19 cellular contexts compared by ENCODE assay signal in genomic region chr2:64250063-64250462, GRCh38.
DNase-seq lines count a peak whose midpoint lies in the region; ATAC-seq, FAIRE-seq and TF ChIP-seq lines count a peak whose summit lies in the region.
"Had no signal": no experiment of that assay in that cellular context is flagged by ENCODE, and none has a peak within 500 bp of the region (broad histone marks: within the 10 kb centered on the region; RNA-seq: fewer than 3 reads in every experiment).

No MANE protein-coding gene starts in this region.

- ATAC-seq in K562 (no peak; the same call in 2 of the 3 replicates), GM18868 (IDR thresholded peaks at IDR 0.05; ENCODE audit: unreplicated experiment) (no peak)
- no peak for ATAC-seq in stimulated activated memory B cell treated with anti-CD40 and anti-IgM and Interleukin-4, amounts not matched to agents 10 μg/mL and 1 μg/mL and 100 μg/mL, for 72 hours
- ATAC-seq: HepG2 had no signal

- peak overlapping the region; percentile 91 for H2AK5ac ChIP-seq in H1 (ENCODE audit: low read depth, low read length)

- peaks cover 2% of the 10 kb centered on the region for H3K9me3 Mint-ChIP-seq in stimulated activated memory B cell treated with anti-CD40 and anti-IgM and Interleukin-4, amounts not matched to agents 10 μg/mL and 1 μg/mL and 100 μg/mL, for 72 hours
- H3K9me3 Mint-ChIP-seq: CD4-positive, alpha-beta memory T cell; HFFc6 had no signal

- in situ Hi-C loops in K562 (cut with MboI), result no loop called here

- WGBS in K562 (ENCODE audit: insufficient coverage, low coverage, missing lambda C conversion rate), result 57% methylated on average over 2 of the region's 2 CpGs
- WGBS in H1 (ENCODE audit: extremely low coverage in 1 of 2, insufficient coverage in 1 of 2, insufficient read length in 1 of 2, insufficient replicate concordance in 2 of 2, low coverage in 1 of 2, low lambda C conversion rate in 2 of 2, missing lambda C conversion rate in 1 of 2), 2 experiments, result 81% methylated on average over 2 of the region's 2 CpGs; no CpG with 5 or more reads in 1 of the 2 experiments

- H3K18ac ChIP-seq in H1 (ENCODE audit: extremely low read depth, low read length), result peak overlapping the region; percentile 60; the same call in 1 of the 2 replicates

- H3K4me2 ChIP-seq in K562 (ENCODE audit: insufficient read depth, low read length) (no peak overlapping the region), H1 (ENCODE audit: insufficient read depth in 1 of 2, low read depth in 2 of 2, low read length in 2 of 2) (peak overlapping the region in 1 of 2 experiments; percentile 73; a peak in 1 of 4 replicates)
- H3K4me2 ChIP-seq: BLaER1 treated with 17β-estradiol and CSF1 and Interleukin-3, amounts not matched to agents 10 nM and 100 nM had no signal

- TF ChIP-seq EP300 in K562 (IDR thresholded peaks at IDR 0.05; ENCODE audit: low read length) (no peak), H1 (IDR thresholded peaks at IDR 0.05; ENCODE audit: borderline replicate concordance in 1 of 2, low read depth in 2 of 2, low read length in 2 of 2) (no peak)

- H3K27ac Mint-ChIP-seq in stimulated activated memory B cell treated with anti-CD40 and anti-IgM and Interleukin-4, amounts not matched to agents 10 μg/mL and 1 μg/mL and 100 μg/mL, for 72 hours, result peak overlapping the region; percentile 9
- H3K27ac Mint-ChIP-seq: HFFc6 had no signal

- H3K9ac ChIP-seq in K562 (ENCODE audit: insufficient read depth in 1 of 2, low read depth in 2 of 2, low read length in 2 of 2), result peak overlapping the region in 1 of 2 experiments; percentile 20; a peak in 1 of 4 replicates
- peak overlapping the region in 1 of 4 experiments; percentile 34; a peak in 1 of 7 replicates for H3K9ac ChIP-seq in H1 (replicated peaks in 1 of 4; ENCODE audit: extremely low read depth in 1 of 4, low read depth in 3 of 4, low read length in 3 of 4)
- H3K9ac ChIP-seq: BLaER1 treated with 17β-estradiol and CSF1 and Interleukin-3, amounts not matched to agents 10 nM and 100 nM had no signal

- H3K27ac ChIP-seq in K562 (ENCODE audit: extremely low read depth, low read depth, low read length) (no peak overlapping the region), H1 (ENCODE audit: low read depth, low read length) (no peak overlapping the region)
- H3K27ac ChIP-seq: 22Rv1; BLaER1 treated with 17β-estradiol and CSF1 and Interleukin-3, amounts not matched to agents 10 nM and 100 nM had no signal

- H3K4me3 Mint-ChIP-seq in stimulated activated memory B cell treated with anti-CD40 and anti-IgM and Interleukin-4, amounts not matched to agents 10 μg/mL and 1 μg/mL and 100 μg/mL, for 72 hours, result no peak overlapping the region
- H3K4me3 Mint-ChIP-seq: CD4-positive, alpha-beta memory T cell; HFFc6 had no signal

- H3K4me1 ChIP-seq in K562 (replicated peaks in 1 of 2; ENCODE audit: control insufficient read depth in 2 of 2, insufficient read depth in 2 of 2, low read length in 2 of 2) (peaks cover 0 to 6% of the 10 kb centered on the region in 2 experiments; a peak in 3 of 5 replicates), H1 (replicated peaks in 1 of 4; ENCODE audit: control insufficient read depth in 3 of 4, insufficient read depth in 4 of 4, low read length in 3 of 4) (peaks cover 3 to 32% (median 22%) of the 10 kb centered on the region in 4 experiments; a peak in 6 of 7 replicates)
- H3K4me1 ChIP-seq: HAP-1 had no signal

- no peak overlapping the region for H3K56ac ChIP-seq in H1 (replicated peaks; ENCODE audit: insufficient read length, low read depth, low read length)

- 0 out of 2 replicates have a peak, but pooled peaks cover 1% of the 10 kb centered on the region for H3K23me2 ChIP-seq in H1 (ENCODE audit: low read depth, low read length)

- POLR2A ChIA-PET in K562 (lab: Yijun Ruan, JAX), result no interaction called here
- POLR2A ChIA-PET in H1 (lab: Charles Lee; ENCODE audit: partially characterized antibody), result interaction anchor here (0.7 to 3.3 kb wide), 10 partner anchors 9 to 200 kb away, joined by 3 to 26 read pairs (median 12); no protein-coding TSS in a partner anchor

- H4K8ac ChIP-seq in H1 (ENCODE audit: extremely low read depth, insufficient read depth, low read length), result no peak overlapping the region

- H3K9me3 ChIP-seq in K562 (replicated peaks; ENCODE audit: control insufficient read depth, insufficient read depth, low read depth, low read length) (no peaks in the 10 kb centered on the region), H1 (ENCODE audit: insufficient read depth in 2 of 2, low read depth in 1 of 2, low read length in 1 of 2) (no peaks in the 10 kb centered on the region)
- H3K9me3 ChIP-seq: BLaER1 treated with 17β-estradiol and CSF1 and Interleukin-3, amounts not matched to agents 10 nM and 100 nM; HAP-1 had no signal

- CTCF ChIA-PET in K562 (lab: Yijun Ruan, JAX; ENCODE audit: low intra/inter-chr PET ratio) (no interaction called here), H1 (lab: Charles Lee; ENCODE audit: partially characterized antibody) (interaction anchor here (0.8 to 2.4 kb wide), 7 partner anchors 13 to 200 kb away, joined by 3 to 12 read pairs (median 4); no protein-coding TSS in a partner anchor)

- BruUV-seq in K562 (replicated peaks; lab: Mats Ljungman, UMichigan), result no TSS peak

- no peaks in the 10 kb centered on the region for H3K27me3 Mint-ChIP-seq in stimulated activated memory B cell treated with anti-CD40 and anti-IgM and Interleukin-4, amounts not matched to agents 10 μg/mL and 1 μg/mL and 100 μg/mL, for 72 hours

- no peak overlapping the region for H3K4ac ChIP-seq in H1 (replicated peaks; ENCODE audit: insufficient read length, low read depth, low read length)

- no peaks in the 10 kb centered on the region for H3K36me3 ChIP-seq in K562 (ENCODE audit: control insufficient read depth, insufficient read depth, low read length)
- H3K36me3 ChIP-seq in H1 (ENCODE audit: control insufficient read depth in 2 of 4, insufficient read depth in 4 of 4, low read length in 3 of 4), result peaks cover 0 to 3% (median 0%) of the 10 kb centered on the region in 4 experiments; a peak in 1 of 8 replicates
- H3K36me3 ChIP-seq: HAP-1 had no signal

- H3K4me3 ChIP-seq in K562 (no peak overlapping the region), H1 (ENCODE audit: extremely low read depth in 1 of 4, insufficient read depth in 2 of 4, low read depth in 3 of 4, low read length in 4 of 4) (no peak overlapping the region)
- H3K4me3 ChIP-seq: BLaER1 treated with 17β-estradiol and CSF1 and Interleukin-3, amounts not matched to agents 10 nM and 100 nM; HAP-1 had no signal

- intact Hi-C loops in K562 (cut with micrococcal nuclease), result no loop called here

- no peaks in the 10 kb centered on the region for H3K4me1 Mint-ChIP-seq in stimulated activated memory B cell treated with anti-CD40 and anti-IgM and Interleukin-4, amounts not matched to agents 10 μg/mL and 1 μg/mL and 100 μg/mL, for 72 hours
- H3K4me1 Mint-ChIP-seq: CD4-positive, alpha-beta memory T cell had no signal

- TF ChIP-seq POLR2A in K562 (conservative IDR thresholded peaks at IDR 0.05), result no peak
- TF ChIP-seq POLR2A in H1 (IDR thresholded peaks at IDR 0.05; ENCODE audit: control extremely low read depth in 1 of 2, low read depth in 2 of 2, low read length in 2 of 2), result no peak

- H3K9me1 ChIP-seq in K562 (ENCODE audit: control insufficient read depth, insufficient read depth, low read length), result no peaks in the 10 kb centered on the region

- peaks cover 4% of the 10 kb centered on the region; the same call in 1 of the 2 replicates for H3K79me1 ChIP-seq in H1 (ENCODE audit: low read depth, low read length)

- TF ChIP-seq CTCF in K562 (IDR thresholded peaks at IDR 0.05 in 2 of 3, conservative IDR thresholded peaks at IDR 0.05 in 1 of 3; ENCODE audit: insufficient read depth in 2 of 3, low read depth in 1 of 3, low read length in 3 of 3) (no peak), H1 (IDR thresholded peaks at IDR 0.05; ENCODE audit: control extremely low read depth in 1 of 3, insufficient read depth in 1 of 3, low read depth in 1 of 3, low read length in 3 of 3) (peak in 1 of 3 experiments; percentile 14; a peak in 1 of 4 replicates)

- H2BK15ac ChIP-seq in H1 (ENCODE audit: low read length), result peak overlapping the region; percentile 93; the same call in 1 of the 2 replicates

- FAIRE-seq in K562 (lab: Jason Lieb, UNC) (no peak), H1 (lab: Jason Lieb, UNC) (no peak), GM19239 (lab: Jason Lieb, UNC) (no peak)
- FAIRE-seq: G401.6, GM12892, HepG2, HTR-8/SVneo had no signal

- H2BK5ac ChIP-seq in H1 (ENCODE audit: low read depth, low read length), result peak overlapping the region; percentile 79

- H2BK12ac ChIP-seq in H1 (ENCODE audit: low read depth, low read length), result peak overlapping the region; percentile 98

- H3K14ac ChIP-seq in H1 (ENCODE audit: insufficient read length), result no peak overlapping the region

- peak overlapping the region; percentile 5 for H4K91ac ChIP-seq in H1 (replicated peaks; ENCODE audit: insufficient read length, low read length)

- H4K20me1 ChIP-seq in K562 (replicated peaks; ENCODE audit: control insufficient read depth, insufficient read depth, low read length) (no peaks in the 10 kb centered on the region), H1 (replicated peaks in 1 of 2; ENCODE audit: control insufficient read depth in 1 of 2, insufficient read depth in 2 of 2, low read length in 2 of 2) (no peaks in the 10 kb centered on the region)
- H4K20me1 ChIP-seq: BLaER1 treated with 17β-estradiol and CSF1 and Interleukin-3, amounts not matched to agents 10 nM and 100 nM had no signal

- peak overlapping the region; percentile 74 for H2BK20ac ChIP-seq in H1 (ENCODE audit: low read length)

- no peak overlapping the region for H2AFZ ChIP-seq in K562 (ENCODE audit: low read depth, low read length)
- no peak overlapping the region for H2AFZ ChIP-seq in H1 (ENCODE audit: low read length)

- no peak overlapping the region for H2BK120ac ChIP-seq in H1 (replicated peaks; ENCODE audit: low read depth, low read length)

- no peak overlapping the region for H4K5ac ChIP-seq in H1 (ENCODE audit: insufficient read length, low read depth, low read length)

- DNase-seq in NCI-H82 (lab: John Stamatoyannopoulos, UW) (peak; percentile 7), NCI-H82 treated with DMSO at 0.1 percent for 48 hours (lab: John Stamatoyannopoulos, UW; ENCODE audit: unreplicated experiment) (no peak), K562 (ENCODE audit: extremely low read depth in 1 of 4, low spot score in 3 of 4) (no peak), H1 (ENCODE audit: low read depth in 1 of 2, low spot score in 2 of 2) (no peak), C1 segment of cervical spinal cord (lab: John Stamatoyannopoulos, UW) (no peak), GM19239 (ENCODE audit: insufficient read length, low spot score) (no peak)
- DNase-seq: AML-193; CD4-positive, alpha-beta memory T cell; DMS79; HFFc6 had no signal

- H3K79me2 ChIP-seq in K562 (ENCODE audit: control insufficient read depth, insufficient read depth, low read length) (no peaks in the 10 kb centered on the region), H1 (ENCODE audit: control insufficient read depth in 1 of 2, insufficient read depth in 2 of 2, low read length in 2 of 2) (peaks cover 3 to 74% of the 10 kb centered on the region in 2 experiments; a peak in 3 of 4 replicates)

- no peak for TF ChIP-seq RAD21 in K562 (CRISPR knock-in tag; conservative IDR thresholded peaks at IDR 0.05 in 1 of 2, IDR thresholded peaks at IDR 0.05 in 1 of 2)
- no peak; a peak in 1 of 4 replicates for TF ChIP-seq RAD21 in H1 (IDR thresholded peaks at IDR 0.05 in 1 of 2, conservative IDR thresholded peaks at IDR 0.05 in 1 of 2; ENCODE audit: low read depth in 2 of 2, low read length in 2 of 2)

- H3K27me3 ChIP-seq in K562 (ENCODE audit: control insufficient read depth in 2 of 2, insufficient read depth in 2 of 2, low read length in 2 of 2) (no peaks in the 10 kb centered on the region), H1 (replicated peaks in 1 of 4; ENCODE audit: control insufficient read depth in 3 of 4, extremely low read depth in 1 of 4, insufficient read depth in 3 of 4, low read length in 3 of 4) (no peaks in the 10 kb centered on the region)
- H3K27me3 ChIP-seq: BLaER1 treated with 17β-estradiol and CSF1 and Interleukin-3, amounts not matched to agents 10 nM and 100 nM had no signal

- no peak overlapping the region for H3K23ac ChIP-seq in H1 (ENCODE audit: insufficient read length)

- peaks cover 28% of the 10 kb centered on the region for H3K36me3 Mint-ChIP-seq in stimulated activated memory B cell treated with anti-CD40 and anti-IgM and Interleukin-4, amounts not matched to agents 10 μg/mL and 1 μg/mL and 100 μg/mL, for 72 hours
- H3K36me3 Mint-ChIP-seq: CD4-positive, alpha-beta memory T cell had no signal
